In genomic region chrX:44898411-44899221, GRCh38 we compare ENCODE assay signal across 12 cellular contexts. TPM values are rescaled to one million over a fixed set of nuclear protein-coding genes. Genes with fewer than 3 reads are reported as not detected.
A peak's percentile ranks its signal among the peaks of the same experiment; 100 is the strongest.
DNase-seq lines count a peak whose midpoint lies in the region; ATAC-seq lines count a peak whose summit lies in the region.
"Had no signal": no experiment of that assay in that cellular context is flagged by ENCODE, and none has a peak within 500 bp of the region (broad histone marks: within the 10 kb centered on the region; RNA-seq: fewer than 3 reads in every experiment).

No MANE protein-coding gene starts in this region.

- no peak overlapping the region for H2BK120ac ChIP-seq in neuronal stem cell (ENCODE audit: low read depth, low read length)

- no peak overlapping the region for H2AFZ ChIP-seq in neuronal stem cell (ENCODE audit: low read length)

- H3K23ac ChIP-seq in neuronal stem cell (ENCODE audit: low read depth, low read length, poor library complexity) = no peak overlapping the region

- no peak overlapping the region for H3K27ac ChIP-seq in neuronal stem cell (replicated peaks; ENCODE audit: low read length)
- H3K27ac ChIP-seq: lower lobe of right lung had no signal

- no peaks in the 10 kb centered on the region for H3K36me3 ChIP-seq in neuronal stem cell (replicated peaks in 1 of 2; ENCODE audit: control insufficient read depth in 2 of 2, insufficient read depth in 2 of 2, low read length in 2 of 2)
- H3K36me3 ChIP-seq: lower lobe of right lung had no signal

- peak in 1 of 2 donors; percentile 14 for DNase-seq in activated T-cell treated with anti-CD3 and anti-CD28 coated beads, Interleukin-2, amount 50 U/mL, for 72 hours
- DNase-seq in activated T-cell treated with anti-CD3 and anti-CD28 coated beads for 4 hours = no peak
- DNase-seq in NCI-H1105 treated with DMSO at 0.1 percent for 48 hours (lab: John Stamatoyannopoulos, UW) = peak; percentile 6
- DNase-seq in amniotic epithelial cell (ENCODE audit: low read depth) = peak; percentile 63
- no peak for DNase-seq in neuronal stem cell (ENCODE audit: low spot score)
- DNase-seq in stimulated activated CD4-positive, alpha-beta T cell treated with anti-CD3 and anti-CD28 coated beads, Interleukin-4, amount 100 ng/mL, for 4 hours = no peak
- DNase-seq: lower lobe of right lung, SIG-M5 had no signal

- no peak overlapping the region for H2BK5ac ChIP-seq in neuronal stem cell (ENCODE audit: low read length)

- H3K14ac ChIP-seq in neuronal stem cell (ENCODE audit: low read length) = no peak overlapping the region

- no peak overlapping the region for H3K9ac ChIP-seq in neuronal stem cell (ENCODE audit: low read depth, low read length, poor library complexity)

- H3K4me3 Mint-ChIP-seq in activated T-cell treated with anti-CD3 and anti-CD28 coated beads, Interleukin-2, amount 50 U/mL, for 72 hours = peak overlapping the region; percentile 40 to 69
- H3K4me3 Mint-ChIP-seq in stimulated activated memory B cell treated with anti-CD40 and anti-IgM and Interleukin-4, amounts not matched to agents 10 μg/mL and 1 μg/mL and 100 μg/mL, for 72 hours = peak overlapping the region; percentile 46

- peaks cover 2% of the 10 kb centered on the region for H3K79me1 ChIP-seq in neuronal stem cell (ENCODE audit: low read depth, low read length)

- peaks cover 7 to 46% of the 10 kb centered on the region in 2 donors for H3K36me3 Mint-ChIP-seq in activated T-cell treated with anti-CD3 and anti-CD28 coated beads, Interleukin-2, amount 50 U/mL, for 72 hours (ENCODE audit: insufficient read depth in 2 of 2)
- peaks cover 5% of the 10 kb centered on the region for H3K36me3 Mint-ChIP-seq in stimulated activated memory B cell treated with anti-CD40 and anti-IgM and Interleukin-4, amounts not matched to agents 10 μg/mL and 1 μg/mL and 100 μg/mL, for 72 hours

- no peak overlapping the region for H4K91ac ChIP-seq in neuronal stem cell (ENCODE audit: low read depth, low read length, poor library complexity)

- peaks cover 62% of the 10 kb centered on the region for H3K4me1 Mint-ChIP-seq in activated T-cell treated with anti-CD3 and anti-CD28 coated beads, Interleukin-2, amount 50 U/mL, for 72 hours (ENCODE audit: low read depth)
- H3K4me1 Mint-ChIP-seq in stimulated activated memory B cell treated with anti-CD40 and anti-IgM and Interleukin-4, amounts not matched to agents 10 μg/mL and 1 μg/mL and 100 μg/mL, for 72 hours = peaks cover 34% of the 10 kb centered on the region

- H3K4me3 ChIP-seq in neuronal stem cell (ENCODE audit: low read length in 2 of 2) = no peak overlapping the region
- H3K4me3 ChIP-seq: lower lobe of right lung had no signal

- no CpG with 5 or more reads among the region's 3 CpGs for WGBS in neuronal stem cell (ENCODE audit: extremely low coverage in 2 of 2, insufficient read length in 2 of 2, insufficient replicate concordance in 1 of 2), 2 donors

- no peak overlapping the region for H3K4me2 ChIP-seq in neuronal stem cell (ENCODE audit: insufficient read depth, low read length, poor library complexity, severe bottlenecking)

- H3K4ac ChIP-seq in neuronal stem cell (ENCODE audit: low read length) = no peak overlapping the region

- no peak overlapping the region for H3K27ac Mint-ChIP-seq in activated T-cell treated with anti-CD3 and anti-CD28 coated beads, Interleukin-2, amount 50 U/mL, for 72 hours
- H3K27ac Mint-ChIP-seq in stimulated activated memory B cell treated with anti-CD40 and anti-IgM and Interleukin-4, amounts not matched to agents 10 μg/mL and 1 μg/mL and 100 μg/mL, for 72 hours = peak overlapping the region; percentile 76

- H3K9me3 ChIP-seq in neuronal stem cell (replicated peaks in 1 of 2; ENCODE audit: control insufficient read depth in 2 of 2, insufficient read depth in 1 of 2, low read depth in 1 of 2, low read length in 2 of 2) = peaks cover 0 to 3% of the 10 kb centered on the region in 2 donors

- peak; percentile 53 to 58 for ATAC-seq in activated T-cell treated with anti-CD3 and anti-CD28 coated beads, Interleukin-2, amount 50 U/mL, for 72 hours (replicated peaks in 1 of 2)
- ATAC-seq in stimulated activated memory B cell treated with anti-CD40 and anti-IgM and Interleukin-4, amounts not matched to agents 10 μg/mL and 1 μg/mL and 100 μg/mL, for 72 hours = peak; percentile 93
- ATAC-seq in HG03196 (IDR thresholded peaks at IDR 0.05; ENCODE audit: unreplicated experiment) = no peak

- H4K8ac ChIP-seq in neuronal stem cell (ENCODE audit: low read depth, low read length) = no peak overlapping the region

- H2BK15ac ChIP-seq in neuronal stem cell (ENCODE audit: low read length) = no peak overlapping the region

- H2BK12ac ChIP-seq in neuronal stem cell (ENCODE audit: low read length) = no peak overlapping the region

- no peaks in the 10 kb centered on the region for H3K4me1 ChIP-seq in neuronal stem cell (ENCODE audit: control insufficient read depth in 2 of 2, insufficient read depth in 1 of 2, low read depth in 1 of 2, low read length in 2 of 2)

- no peaks in the 10 kb centered on the region for H3K27me3 Mint-ChIP-seq in activated T-cell treated with anti-CD3 and anti-CD28 coated beads, Interleukin-2, amount 50 U/mL, for 72 hours (ENCODE audit: low read depth)
- H3K27me3 Mint-ChIP-seq in stimulated activated memory B cell treated with anti-CD40 and anti-IgM and Interleukin-4, amounts not matched to agents 10 μg/mL and 1 μg/mL and 100 μg/mL, for 72 hours = no peaks in the 10 kb centered on the region

- peaks cover 0 to 14% of the 10 kb centered on the region in 2 donors for H3K9me3 Mint-ChIP-seq in activated T-cell treated with anti-CD3 and anti-CD28 coated beads, Interleukin-2, amount 50 U/mL, for 72 hours
- H3K9me3 Mint-ChIP-seq in stimulated activated memory B cell treated with anti-CD40 and anti-IgM and Interleukin-4, amounts not matched to agents 10 μg/mL and 1 μg/mL and 100 μg/mL, for 72 hours = peaks cover 2% of the 10 kb centered on the region

- no peaks in the 10 kb centered on the region for H3K27me3 ChIP-seq in neuronal stem cell (ENCODE audit: control insufficient read depth in 3 of 3, insufficient read depth in 3 of 3, low read depth in 1 of 3, low read length in 3 of 3)

- H3K18ac ChIP-seq in neuronal stem cell (ENCODE audit: low read length) = no peak overlapping the region

- no peak overlapping the region for H2AK5ac ChIP-seq in neuronal stem cell (ENCODE audit: low read depth, low read length)

RNA-seq across cellular contexts. Expression of gene KDM6A, which starts 25.6 kb away (rescaled TPM):
- total RNA-seq in activated T-cell treated with anti-CD3 and anti-CD28 coated beads, Interleukin-2, amount 50 U/mL, for 72 hours = 10 to 100 TPM; 36.4 to 51.0 TPM
- 23.6 TPM for polyA plus RNA-seq in neuronal stem cell (2013, experiment 1 of 2)
- 22.9 TPM for polyA plus RNA-seq in neuronal stem cell (2013, experiment 2 of 2)

RNA-seq across cellular contexts. Expression of gene DUSP21, which starts 54.8 kb away (rescaled TPM):
- not detected for total RNA-seq in activated T-cell treated with anti-CD3 and anti-CD28 coated beads, Interleukin-2, amount 50 U/mL, for 72 hours
- not detected for polyA plus RNA-seq in neuronal stem cell (2013, experiment 1 of 2)
- polyA plus RNA-seq in neuronal stem cell (2013, experiment 2 of 2) = not detected
- total RNA-seq: chondrocyte, Daoy, lower lobe of right lung had no signal

Comparison
In these comparisons a context has a peak if more than half of its experiments do, and no peak if none do; other contexts are left out.
1. DNase-seq: peak in NCI-H1105 treated with DMSO at 0.1 percent for 48 hours (single experiment) and amniotic epithelial cell (single experiment); none in activated T-cell treated with anti-CD3 and anti-CD28 coated beads for 4 hours (single experiment), neuronal stem cell (single experiment) and stimulated activated CD4-positive, alpha-beta T cell treated with anti-CD3 and anti-CD28 coated beads, Interleukin-4, amount 100 ng/mL, for 4 hours (0 of 2).